18 cellular contexts compared by ENCODE assay signal in genomic region chr18:2707559-2708168, GRCh38. TPM values are rescaled to one million over a fixed set of nuclear protein-coding genes. Genes with fewer than 3 reads are reported as not detected.
A peak's percentile ranks its signal among the peaks of the same experiment; 100 is the strongest.
DNase-seq lines count a peak whose midpoint lies in the region; ATAC-seq and TF ChIP-seq lines count a peak whose summit lies in the region.
"Had no signal": no experiment of that assay in that cellular context is flagged by ENCODE, and none has a peak within 500 bp of the region (broad histone marks: within the 10 kb centered on the region; RNA-seq: fewer than 3 reads in every experiment).

No MANE protein-coding gene starts in this region.

- intact Hi-C loops in IMR-90 (cut with micrococcal nuclease) = no loop called here

- TF ChIP-seq CTCF in IMR-90 (conservative IDR thresholded peaks at IDR 0.05; ENCODE audit: low read depth, low read length) = no peak
- TF ChIP-seq CTCF in chondrocyte (IDR thresholded peaks at IDR 0.05) = no peak

- H4K20me1 ChIP-seq in IMR-90 (ENCODE audit: insufficient read depth, low read length) = no peaks in the 10 kb centered on the region

- H3K27me3 Mint-ChIP-seq in activated naive CD8-positive, alpha-beta T cell = no peaks in the 10 kb centered on the region
- no peaks in the 10 kb centered on the region for H3K27me3 Mint-ChIP-seq in activated naive CD8-positive, alpha-beta T cell treated with anti-CD3 and anti-CD28 coated beads, Interleukin-2, amount 50 U/mL, for 24 hours
- no peaks in the 10 kb centered on the region for H3K27me3 Mint-ChIP-seq in chondrocyte (ENCODE audit: low read depth)

- H3K18ac ChIP-seq in IMR-90 (ENCODE audit: low read depth, low read length) = no peak overlapping the region

- no CpG with 5 or more reads among the region's 2 CpGs for WGBS in IMR-90 (ENCODE audit: extremely low coverage in 2 of 2, insufficient read length in 1 of 2), 2 experiments

- H3K36me3 Mint-ChIP-seq in activated naive CD8-positive, alpha-beta T cell = peaks cover 25% of the 10 kb centered on the region
- peaks cover 71% of the 10 kb centered on the region for H3K36me3 Mint-ChIP-seq in activated naive CD8-positive, alpha-beta T cell treated with anti-CD3 and anti-CD28 coated beads, Interleukin-2, amount 50 U/mL, for 24 hours (ENCODE audit: low read depth)
- H3K36me3 Mint-ChIP-seq in chondrocyte (ENCODE audit: low read depth) = peaks cover 25% of the 10 kb centered on the region

- dilution Hi-C loops in IMR-90 (cut with HindIII; ENCODE audit: low sequenced_read_pairs, unreplicated experiment) = no loop called here

- H3K14ac ChIP-seq in IMR-90 (replicated peaks; ENCODE audit: low read depth, low read length) = no peak overlapping the region

- ATAC-seq in activated naive CD8-positive, alpha-beta T cell treated with anti-CD3 and anti-CD28 coated beads, Interleukin-2, amount 50 U/mL, for 24 hours = no peak
- ATAC-seq in IMR-90 (ENCODE audit: low read depth) = no peak
- no peak for ATAC-seq in GM19463 (IDR thresholded peaks at IDR 0.05; ENCODE audit: unreplicated experiment)
- ATAC-seq in HG03520 (IDR thresholded peaks at IDR 0.05; ENCODE audit: unreplicated experiment) = no peak
- ATAC-seq: SK-N-SH treated with all-trans-retinoic acid at 6 μM for 48 hours had no signal

- no peak overlapping the region for H3K4ac ChIP-seq in IMR-90 (ENCODE audit: low read depth, low read length)

- H3K9ac ChIP-seq in IMR-90 (ENCODE audit: low read depth, low read length) = no peak overlapping the region
- H3K9ac ChIP-seq: KMS-11 had no signal

- H3K23ac ChIP-seq in IMR-90 (ENCODE audit: low read depth, low read length) = no peak overlapping the region

- H4K8ac ChIP-seq in IMR-90 (ENCODE audit: low read depth in 2 of 2, low read length in 2 of 2) = no peak overlapping the region

- H2AK9ac ChIP-seq in IMR-90 (replicated peaks; ENCODE audit: low read depth, low read length, poor library complexity) = no peak overlapping the region

- no peak overlapping the region for H3K27ac ChIP-seq in IMR-90 (ENCODE audit: insufficient read depth, low read length)
- H3K27ac ChIP-seq: KMS-11 had no signal

- no peak for DNase-seq in activated naive CD8-positive, alpha-beta T cell treated with anti-CD3 and anti-CD28 coated beads, Interleukin-2, amount 50 U/mL, for 24 hours
- no peak for DNase-seq in IMR-90
- DNase-seq in chondrocyte (ENCODE audit: low spot score) = no peak
- no peak for DNase-seq in SIG-M5 (lab: John Stamatoyannopoulos, UW)
- DNase-seq: DMS153, GOT3, NCI-H1092, NCI-H1694, NCI-H2107, NCI-H2227 treated with DMSO at 0.1 percent for 48 hours, NCI-H524 treated with DMSO at 0.1 percent for 48 hours, Right ventricle myocardium superior had no signal

- H3K79me1 ChIP-seq in IMR-90 (ENCODE audit: low read depth in 1 of 2, low read length in 2 of 2) = peaks cover 10 to 17% of the 10 kb centered on the region in 2 experiments

- no TSS peak for BruUV-seq in IMR-90 (replicated peaks; lab: Mats Ljungman, UMichigan)

- no peaks in the 10 kb centered on the region for H3K27me3 ChIP-seq in IMR-90 (ENCODE audit: control insufficient read depth, insufficient read depth, low read length)

- POLR2A ChIA-PET in IMR-90 (lab: Charles Lee; ENCODE audit: unreplicated experiment) = no interaction called here

- H2BK20ac ChIP-seq in IMR-90 (ENCODE audit: low read depth, low read length) = no peak overlapping the region

- H2BK15ac ChIP-seq in IMR-90 (ENCODE audit: low read depth, low read length) = no peak overlapping the region

- no peak overlapping the region for H3K4me2 ChIP-seq in IMR-90 (ENCODE audit: low read depth, low read length)
- H3K4me2 ChIP-seq: KMS-11 had no signal

- H3K4me1 Mint-ChIP-seq in activated naive CD8-positive, alpha-beta T cell (ENCODE audit: low read depth) = peaks cover 35% of the 10 kb centered on the region
- H3K4me1 Mint-ChIP-seq in activated naive CD8-positive, alpha-beta T cell treated with anti-CD3 and anti-CD28 coated beads, Interleukin-2, amount 50 U/mL, for 24 hours = peaks cover 20% of the 10 kb centered on the region
- peaks cover 24% of the 10 kb centered on the region for H3K4me1 Mint-ChIP-seq in chondrocyte (ENCODE audit: low read depth)

- H2AFZ ChIP-seq in IMR-90 (replicated peaks; ENCODE audit: low read length, poor library complexity) = no peak overlapping the region

- in situ Hi-C loops in IMR-90 (cut with MboI; ENCODE audit: low sequenced_read_pairs) = no loop called here

- no peak overlapping the region for H3K4me3 Mint-ChIP-seq in activated naive CD8-positive, alpha-beta T cell
- H3K4me3 Mint-ChIP-seq in activated naive CD8-positive, alpha-beta T cell treated with anti-CD3 and anti-CD28 coated beads, Interleukin-2, amount 50 U/mL, for 24 hours = no peak overlapping the region
- H3K4me3 Mint-ChIP-seq in chondrocyte (ENCODE audit: unreplicated experiment) = no peak overlapping the region
- H3K4me3 Mint-ChIP-seq: CD14-positive monocyte had no signal

- H3K4me1 ChIP-seq in IMR-90 (ENCODE audit: control insufficient read depth, insufficient read depth, low read length) = peaks cover 2% of the 10 kb centered on the region; the same call in 1 of the 2 replicates

- no peak overlapping the region for H2BK5ac ChIP-seq in IMR-90 (ENCODE audit: low read depth, low read length, poor library complexity, severe bottlenecking)

- H3K9me1 ChIP-seq in IMR-90 (ENCODE audit: insufficient read depth, low read length) = no peaks in the 10 kb centered on the region

- CTCF ChIA-PET in IMR-90 (lab: Yijun Ruan, JAX) = interaction anchor here (1.1 kb wide), 1 partner anchor 35 kb away, joined by 3 read pairs; no protein-coding TSS in a partner anchor

- H3K4me3 ChIP-seq in IMR-90 (ENCODE audit: insufficient read depth, low read depth, low read length) = no peak overlapping the region

- H3K9me3 Mint-ChIP-seq in activated naive CD8-positive, alpha-beta T cell (ENCODE audit: low read depth) = peaks cover 2% of the 10 kb centered on the region
- H3K9me3 Mint-ChIP-seq in activated naive CD8-positive, alpha-beta T cell treated with anti-CD3 and anti-CD28 coated beads, Interleukin-2, amount 50 U/mL, for 24 hours = no peaks in the 10 kb centered on the region
- no peaks in the 10 kb centered on the region for H3K9me3 Mint-ChIP-seq in chondrocyte (ENCODE audit: low read depth)

- H2AK5ac ChIP-seq in IMR-90 (ENCODE audit: low read depth, low read length) = no peak overlapping the region

- H3K27ac Mint-ChIP-seq in activated naive CD8-positive, alpha-beta T cell = peak overlapping the region; percentile 34
- no peak overlapping the region for H3K27ac Mint-ChIP-seq in activated naive CD8-positive, alpha-beta T cell treated with anti-CD3 and anti-CD28 coated beads, Interleukin-2, amount 50 U/mL, for 24 hours
- peak overlapping the region; percentile 88 for H3K27ac Mint-ChIP-seq in chondrocyte (ENCODE audit: unreplicated experiment)

- no peak overlapping the region for H4K5ac ChIP-seq in IMR-90 (ENCODE audit: low read depth, low read length)

- H3K56ac ChIP-seq in IMR-90 (ENCODE audit: extremely low read depth, insufficient read depth, low read length) = no peak overlapping the region

- TF ChIP-seq POLR2A in IMR-90 (IDR thresholded peaks at IDR 0.05; ENCODE audit: low read depth, low read length) = no peak

- H3K9me3 ChIP-seq in IMR-90 (ENCODE audit: control insufficient read depth, insufficient read depth, low read length) = no peaks in the 10 kb centered on the region

- no peak for TF ChIP-seq RAD21 in IMR-90 (IDR thresholded peaks at IDR 0.05; ENCODE audit: low read length)

- no peak overlapping the region for H4K91ac ChIP-seq in IMR-90 (ENCODE audit: insufficient read depth, low read depth, low read length)

- H2BK120ac ChIP-seq in IMR-90 (ENCODE audit: low read depth, low read length) = no peak overlapping the region

- H3K36me3 ChIP-seq in IMR-90 (ENCODE audit: control insufficient read depth, insufficient read depth, low read length) = peaks cover 32% of the 10 kb centered on the region

TF ChIP-seq in IMR-90, 13 proteins besides CTCF, POLR2A, EP300 and RAD21:
- TF ChIP-seq CEBPB (IDR thresholded peaks at IDR 0.05; ENCODE audit: low read depth, low read length) (no peak), SMC3 (IDR thresholded peaks at IDR 0.05; ENCODE audit: low read depth, low read length) (no peak), CHD1 (IDR thresholded peaks at IDR 0.05; ENCODE audit: low read depth, low read length) (no peak), ELK1 (IDR thresholded peaks at IDR 0.05; ENCODE audit: borderline replicate concordance, low read depth, low read length) (no peak), RFX5 (IDR thresholded peaks at IDR 0.05; ENCODE audit: low read depth, low read length) (no peak), MAZ (IDR thresholded peaks at IDR 0.05; ENCODE audit: borderline replicate concordance, low read depth, low read length) (no peak), NFE2L2 (IDR thresholded peaks at IDR 0.05; ENCODE audit: low read depth, low read length) (no peak), MAFK (IDR thresholded peaks at IDR 0.05; ENCODE audit: low read depth, low read length) (peak; percentile 30)
TF ChIP-seq in IMR-90: peak in this region for 1.

RNA-seq across cellular contexts. Expression of gene SMCHD1, which starts 52.1 kb away (rescaled TPM):
- total RNA-seq in IMR-90 (2012; rRNA removed) = 47.3 and 78.6 TPM in 2 replicates
- 11.2 and 14.8 TPM in 2 replicates for polyA plus RNA-seq in IMR-90 (2012; rRNA removed)
- polyA plus RNA-seq in IMR-90 (2012; cell fraction: cytosol; rRNA removed) = 1.3 and 1.6 TPM in 2 replicates
- 1.9 and 24.9 TPM in 2 replicates for polyA plus RNA-seq in IMR-90 (2012; cell fraction: nucleus; rRNA removed; ENCODE audit: low replicate concordance)
- 27.3 to 39.8 TPM (median 31.5 TPM) in 3 replicates for total RNA-seq in chondrocyte
